In genomic region chr6:149122850-149123821, GRCh38 we compare ENCODE assay signal across 18 cellular contexts.
"Had no signal": no experiment of that assay in that cellular context is flagged by ENCODE, and none has a peak within 500 bp of the region (broad histone marks: within the 10 kb centered on the region; RNA-seq: fewer than 3 reads in every experiment).

No MANE protein-coding gene starts in this region.

- H3K4me1 ChIP-seq: left ventricle myocardium inferior, prostate gland, right lobe of liver, suprapubic skin had no signal

- H3K27ac Mint-ChIP-seq: memory B cell, nephron progenitor cell had no signal

- H3K27ac ChIP-seq: hepatocyte, left ventricle myocardium inferior, prostate gland, right lobe of liver, spleen, suprapubic skin, upper lobe of left lung, WERI-Rb-1 had no signal

- H3K4me3 ChIP-seq: hepatocyte, left ventricle myocardium inferior, prostate gland, right lobe of liver, spleen, suprapubic skin, upper lobe of left lung had no signal

- H3K36me3 ChIP-seq: left ventricle myocardium inferior, prostate gland, right lobe of liver, spleen, suprapubic skin, upper lobe of left lung, WERI-Rb-1 had no signal

- H3K27me3 Mint-ChIP-seq: memory B cell had no signal

- H3K9me3 ChIP-seq: prostate gland, right lobe of liver, spleen, suprapubic skin, upper lobe of left lung had no signal

- ATAC-seq: right lobe of liver had no signal

- H3K4me1 Mint-ChIP-seq: nephron progenitor cell had no signal

- H3K27me3 ChIP-seq: hepatocyte, right lobe of liver, spleen, suprapubic skin, upper lobe of left lung had no signal

- H3K4me3 Mint-ChIP-seq: memory B cell, nephron progenitor cell had no signal

- DNase-seq: activated CD4-positive, alpha-beta T cell treated with anti-CD3 and anti-CD28 coated beads, Interleukin-2, amount 50 U/mL, for 48 hours; activated gamma-delta T cell treated with Interleukin-2 at 50 U/mL for 16 hours; anterior cingulate cortex; cerebellar nuclear complex; kidney; left ventricle myocardium inferior; nephron progenitor cell; right lobe of liver; SIG-M5; spleen; stimulated activated CD4-positive, alpha-beta T cell treated with anti-CD3 and anti-CD28 coated beads, Interleukin-2, amount 100 ng/mL, for 24 hours; stimulated activated naive CD4-positive, alpha-beta T cell; upper lobe of left lung; WERI-Rb-1 had no signal
